In genomic region chr2:162343492-162343823, GRCh38 we compare ENCODE assay signal across 8 cellular contexts. TPM values are rescaled to one million over a fixed set of nuclear protein-coding genes. Genes with fewer than 3 reads are reported as not detected.
DNase-seq lines count a peak whose midpoint lies in the region; ATAC-seq and TF ChIP-seq lines count a peak whose summit lies in the region.

No MANE protein-coding gene starts in this region.

- no peak for ATAC-seq in CD4-positive, CD25-positive, alpha-beta regulatory T cell (ENCODE audit: low read depth in 2 of 2)
- ATAC-seq in HG03064 (IDR thresholded peaks at IDR 0.05; ENCODE audit: low read depth, unreplicated experiment) = peak; percentile 2
- no peak for ATAC-seq in central memory CD8-positive, alpha-beta T cell (replicated peaks; ENCODE audit: extremely low read depth, poor library complexity, severe bottlenecking)
- ATAC-seq in natural killer cell = no peak
- no peak for ATAC-seq in GM21737 (IDR thresholded peaks at IDR 0.05; ENCODE audit: unreplicated experiment)
- ATAC-seq in HG03442 (IDR thresholded peaks at IDR 0.05; ENCODE audit: unreplicated experiment) = no peak

- peaks cover 16% of the 10 kb centered on the region for H3K4me1 ChIP-seq in CD4-positive, CD25-positive, alpha-beta regulatory T cell (ENCODE audit: control insufficient read depth, insufficient read depth, low read length, poor library complexity, severe bottlenecking)

- intact Hi-C loops in natural killer cell (cut with micrococcal nuclease) = no loop called here

- no peaks in the 10 kb centered on the region for H3K9me3 ChIP-seq in CD4-positive, CD25-positive, alpha-beta regulatory T cell (ENCODE audit: control insufficient read depth in 2 of 2, low read length in 2 of 2)

- H3K4me3 ChIP-seq in CD4-positive, CD25-positive, alpha-beta regulatory T cell (ENCODE audit: low read depth, low read length) = peak overlapping the region; percentile 79

- H3K4me3 Mint-ChIP-seq in CD4-positive, CD25-positive, alpha-beta regulatory T cell = peak overlapping the region; percentile 88 to 99 (median 88)
- peak overlapping the region; percentile 87 for H3K4me3 Mint-ChIP-seq in central memory CD8-positive, alpha-beta T cell
- H3K4me3 Mint-ChIP-seq in natural killer cell = peak overlapping the region; percentile 92

- H3K36me3 Mint-ChIP-seq in CD4-positive, CD25-positive, alpha-beta regulatory T cell = no peaks in the 10 kb centered on the region
- peaks cover 8% of the 10 kb centered on the region for H3K36me3 Mint-ChIP-seq in central memory CD8-positive, alpha-beta T cell (ENCODE audit: insufficient read depth)
- no peaks in the 10 kb centered on the region for H3K36me3 Mint-ChIP-seq in natural killer cell

- DNase-seq in CD4-positive, CD25-positive, alpha-beta regulatory T cell = no peak
- no peak for DNase-seq in central memory CD8-positive, alpha-beta T cell (ENCODE audit: low spot score in 2 of 2)
- DNase-seq in natural killer cell = no peak
- DNase-seq in D341Med (ENCODE audit: low spot score) = no peak
- DNase-seq in COR-L47 (lab: John Stamatoyannopoulos, UW) = no peak

- peak overlapping the region in 2 of 3 donors; percentile 10 to 44 for H3K27ac Mint-ChIP-seq in CD4-positive, CD25-positive, alpha-beta regulatory T cell
- H3K27ac Mint-ChIP-seq in central memory CD8-positive, alpha-beta T cell (ENCODE audit: low read depth) = peak overlapping the region; percentile 68
- H3K27ac Mint-ChIP-seq in natural killer cell = peak overlapping the region in 1 of 2 donors; percentile 92

- H3K27ac ChIP-seq in CD4-positive, CD25-positive, alpha-beta regulatory T cell (ENCODE audit: insufficient read depth, low read length, poor library complexity, severe bottlenecking) = no peak overlapping the region

- no peaks in the 10 kb centered on the region for H3K9me3 Mint-ChIP-seq in CD4-positive, CD25-positive, alpha-beta regulatory T cell
- no peaks in the 10 kb centered on the region for H3K9me3 Mint-ChIP-seq in central memory CD8-positive, alpha-beta T cell
- no peaks in the 10 kb centered on the region for H3K9me3 Mint-ChIP-seq in natural killer cell

- H3K27me3 Mint-ChIP-seq in CD4-positive, CD25-positive, alpha-beta regulatory T cell = no peaks in the 10 kb centered on the region
- no peaks in the 10 kb centered on the region for H3K27me3 Mint-ChIP-seq in central memory CD8-positive, alpha-beta T cell
- peaks cover 3 to 6% of the 10 kb centered on the region in 2 donors for H3K27me3 Mint-ChIP-seq in natural killer cell (ENCODE audit: low read depth in 2 of 2)

- H3K36me3 ChIP-seq in CD4-positive, CD25-positive, alpha-beta regulatory T cell (ENCODE audit: control insufficient read depth, insufficient read depth, low read length) = no peaks in the 10 kb centered on the region

- H3K27me3 ChIP-seq in CD4-positive, CD25-positive, alpha-beta regulatory T cell (ENCODE audit: control insufficient read depth, insufficient read depth, low read length) = no peaks in the 10 kb centered on the region

- TF ChIP-seq CTCF in natural killer cell (IDR thresholded peaks at IDR 0.05) = no peak

- H3K4me1 Mint-ChIP-seq in CD4-positive, CD25-positive, alpha-beta regulatory T cell = peaks cover 12 to 20% (median 16%) of the 10 kb centered on the region in 4 donors
- peaks cover 11% of the 10 kb centered on the region for H3K4me1 Mint-ChIP-seq in central memory CD8-positive, alpha-beta T cell
- H3K4me1 Mint-ChIP-seq in natural killer cell = peaks cover 10 to 13% of the 10 kb centered on the region in 2 donors

RNA-seq across cellular contexts. Expression of gene GCA, which starts 0.5 kb away (rescaled TPM):
- total RNA-seq in CD4-positive, CD25-positive, alpha-beta regulatory T cell = 12.1 TPM
- polyA plus RNA-seq in CD4-positive, CD25-positive, alpha-beta regulatory T cell = 10 to 100 TPM; 19.7 to 27.3 (median 26.3) TPM
- total RNA-seq in natural killer cell = 1 to 10 TPM; 5.5 to 9.7 (median 6.6) TPM

RNA-seq across cellular contexts. Expression of gene IFIH1, which starts 25.0 kb away (rescaled TPM):
- total RNA-seq in CD4-positive, CD25-positive, alpha-beta regulatory T cell = 52.8 TPM
- 10 to 100 TPM; 17.2 to 20.0 (median 17.9) TPM for polyA plus RNA-seq in CD4-positive, CD25-positive, alpha-beta regulatory T cell
- total RNA-seq in natural killer cell = 10 to 100 TPM; 36.7 to 57.4 (median 36.9) TPM
